33 cellular contexts compared by ENCODE assay signal in the genomic region with DNA sequence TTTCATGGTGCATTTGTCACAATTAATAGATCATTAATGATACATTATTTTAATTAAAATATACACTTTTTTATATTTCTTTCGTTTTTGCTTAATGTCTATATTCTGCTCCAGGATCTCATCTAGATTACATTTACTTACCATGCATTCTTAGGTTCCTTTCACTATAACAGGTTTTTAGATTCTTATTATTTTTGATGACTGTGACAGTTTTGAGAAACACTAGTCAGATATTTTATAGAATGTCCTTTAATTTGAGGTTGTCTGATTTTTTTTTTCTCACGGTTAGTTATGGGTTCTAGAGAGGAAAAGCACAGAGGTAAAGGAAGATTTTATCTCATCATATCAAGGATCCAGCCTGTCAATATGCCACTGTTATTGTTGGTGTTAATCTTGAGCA.
"Had no signal": no experiment of that assay in that cellular context is flagged by ENCODE, and none has a peak within 500 bp of the region (broad histone marks: within the 10 kb centered on the region; RNA-seq: fewer than 3 reads in every experiment).

No MANE protein-coding gene starts in this region.

- H3K27ac ChIP-seq: ascending aorta, cardiac muscle cell, colonic mucosa, WERI-Rb-1 had no signal

- H3K36me3 ChIP-seq: ascending aorta, cardiac muscle cell, colonic mucosa, WERI-Rb-1 had no signal

- H3K9me3 ChIP-seq: ascending aorta, colonic mucosa had no signal

- H3K27me3 ChIP-seq: ascending aorta, cardiac muscle cell, colonic mucosa had no signal

- DNase-seq: activated CD4-positive, alpha-beta memory T cell treated with anti-CD3 and anti-CD28 coated beads, Interleukin-2, amount 10 ng/mL, durations not matched to agents 7 days and 5 days; activated CD4-positive, alpha-beta T cell treated with anti-CD3 and anti-CD28 coated beads for 1 hour; activated CD4-positive, alpha-beta T cell treated with anti-CD3 and anti-CD28 coated beads for 36 hours; activated CD4-positive, alpha-beta T cell treated with anti-CD3 and anti-CD28 coated beads for 48 hours; activated CD4-positive, alpha-beta T cell treated with anti-CD3 and anti-CD28 coated beads, Interleukin-2, amount 10 ng/mL, durations not matched to agents 7 days and 5 days; activated CD4-positive, alpha-beta T cell treated with anti-CD3 and anti-CD28 coated beads, Interleukin-2, amount 50 U/mL, for 48 hours; activated CD4-positive, CD25-positive, alpha-beta regulatory T cell; activated CD8-positive, alpha-beta memory T cell treated with anti-CD3 and anti-CD28 coated beads for 24 hours; activated CD8-positive, alpha-beta memory T cell treated with anti-CD3 and anti-CD28 coated beads, Interleukin-2, amount 10 ng/mL, durations not matched to agents 7 days and 5 days; activated CD8-positive, alpha-beta memory T cell treated with anti-CD3 and anti-CD28 coated beads, Interleukin-2, amount 50 U/mL, for 48 hours; activated CD8-positive, alpha-beta T cell treated with anti-CD3 and anti-CD28 coated beads, Interleukin-2, amount 10 ng/mL, durations not matched to agents 7 days and 5 days; activated effector memory CD4-positive, alpha-beta T cell treated with Interleukin-2 at 50 U/mL for 16 hours; activated gamma-delta T cell; activated naive CD4-positive, alpha-beta T cell treated with anti-CD3 and anti-CD28 coated beads, Interleukin-2, amount 10 ng/mL, durations not matched to agents 7 days and 5 days; activated naive CD4-positive, alpha-beta T cell treated with Interleukin-2 at 50 U/mL for 16 hours; activated naive CD8-positive, alpha-beta T cell treated with anti-CD3 and anti-CD28 coated beads, Interleukin-2, amount 10 ng/mL, durations not matched to agents 7 days and 5 days; activated naive CD8-positive, alpha-beta T cell treated with anti-CD3 and anti-CD28 coated beads, Interleukin-2, amount 50 U/mL, for 24 hours; activated T-cell treated with anti-CD3 and anti-CD28 coated beads, Interleukin-2, amount 50 U/mL, for 24 hours; activated T-cell treated with anti-CD3 and anti-CD28 coated beads, Interleukin-2, amount 50 U/mL, for 48 hours; amygdala; anterior cingulate cortex; caudate nucleus; cerebellar nuclear complex; colonic mucosa; T-helper 2 cell; T-helper 9 cell; WERI-Rb-1 had no signal

- H3K4me1 ChIP-seq: ascending aorta, colonic mucosa had no signal

- FAIRE-seq: bronchial epithelial cell, TTC549 had no signal

- H3K4me3 ChIP-seq: ascending aorta, cardiac muscle cell, colonic mucosa had no signal

- ATAC-seq: activated CD4-positive, alpha-beta T cell treated with anti-CD3 and anti-CD28 coated beads for 36 hours; activated CD4-positive, CD25-positive, alpha-beta regulatory T cell treated with anti-CD3 and anti-CD28 coated beads, Interleukin-2, amount 50 U/mL, for 24 hours; activated CD8-positive, alpha-beta memory T cell treated with anti-CD3 and anti-CD28 coated beads, Interleukin-2, amount 10 ng/mL, durations not matched to agents 7 days and 5 days; activated CD8-positive, alpha-beta T cell treated with anti-CD3 and anti-CD28 coated beads, Interleukin-2, amount 10 ng/mL, durations not matched to agents 7 days and 5 days; activated naive CD8-positive, alpha-beta T cell treated with anti-CD3 and anti-CD28 coated beads, Interleukin-2, amount 50 U/mL, for 24 hours; WTC11 had no signal
